ENCODE assay signal across 16 cellular contexts in the genomic region with DNA sequence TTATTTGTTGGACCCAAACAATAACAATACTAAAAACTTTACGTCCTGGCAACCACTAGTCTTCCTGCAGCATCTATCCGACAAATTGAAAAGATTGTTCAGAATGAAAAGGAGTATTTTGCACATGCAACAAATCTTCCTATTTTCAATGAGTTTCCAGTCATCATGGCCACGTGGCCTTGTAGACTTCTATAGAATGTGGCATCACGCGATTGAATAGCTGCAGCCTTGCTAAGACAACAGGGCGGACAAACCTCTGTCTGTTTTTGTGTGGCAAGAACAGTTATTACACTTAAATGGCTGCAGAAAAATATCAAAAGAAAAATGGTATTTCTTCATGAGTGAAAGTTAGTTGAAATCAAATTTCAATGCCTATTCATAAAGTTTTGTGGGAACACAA.
"Had no signal": no experiment of that assay in that cellular context is flagged by ENCODE, and none has a peak within 500 bp of the region (broad histone marks: within the 10 kb centered on the region; RNA-seq: fewer than 3 reads in every experiment).

No MANE protein-coding gene starts in this region.

- H3K4me3 Mint-ChIP-seq: activated CD4-positive, alpha-beta T cell treated with anti-CD3 and anti-CD28 coated beads, Interleukin-2, amount 10 ng/mL, durations not matched to agents 7 days and 5 days; activated naive CD4-positive, alpha-beta T cell treated with anti-CD3 and anti-CD28 coated beads for 36 hours; immature natural killer cell; nephron; stimulated activated naive CD8-positive, alpha-beta T cell treated with anti-CD3 and anti-CD28 coated beads, Interleukin-15, Interleukin-2, amounts not matched to agents 100 ng/mL and 50 ng/mL, for 24 hours; WTC11 had no signal

- H3K27ac Mint-ChIP-seq: activated CD4-positive, alpha-beta T cell treated with anti-CD3 and anti-CD28 coated beads, Interleukin-2, amount 10 ng/mL, durations not matched to agents 7 days and 5 days; activated naive CD4-positive, alpha-beta T cell treated with anti-CD3 and anti-CD28 coated beads for 36 hours; immature natural killer cell; nephron; stimulated activated naive CD8-positive, alpha-beta T cell treated with anti-CD3 and anti-CD28 coated beads, Interleukin-15, Interleukin-2, amounts not matched to agents 100 ng/mL and 50 ng/mL, for 24 hours; WTC11 had no signal

- DNase-seq: activated CD4-positive, alpha-beta T cell treated with anti-CD3 and anti-CD28 coated beads, Interleukin-2, amount 10 ng/mL, durations not matched to agents 7 days and 5 days; activated CD8-positive, alpha-beta memory T cell treated with anti-CD3 and anti-CD28 coated beads for 24 hours; activated naive CD4-positive, alpha-beta T cell treated with anti-CD3 and anti-CD28 coated beads for 36 hours; gastrocnemius medialis; immature natural killer cell; mesenchymal stem cell; stimulated activated CD4-positive, alpha-beta T cell treated with anti-CD3 and anti-CD28 coated beads, Interleukin-15, amount 100 ng/mL, for 24 hours; stimulated activated CD4-positive, alpha-beta T cell treated with anti-CD3 and anti-CD28 coated beads, Interleukin-4, amount 100 ng/mL, for 24 hours had no signal

- H3K9me3 ChIP-seq: breast epithelium, gastrocnemius medialis, testis, uterus had no signal

- H3K4me1 ChIP-seq: breast epithelium, testis, uterus had no signal

- H3K4me3 ChIP-seq: gastrocnemius medialis, SK-N-MC, uterus had no signal

- H3K27ac ChIP-seq: SK-N-MC, testis had no signal

- H3K36me3 Mint-ChIP-seq: immature natural killer cell, WTC11 had no signal

- H3K36me3 ChIP-seq: breast epithelium, gastrocnemius medialis, uterus had no signal

- ATAC-seq: left colon, WTC11 had no signal

- H3K27me3 ChIP-seq: breast epithelium, gastrocnemius medialis, testis, uterus had no signal

- H3K4me1 Mint-ChIP-seq: activated CD4-positive, alpha-beta T cell treated with anti-CD3 and anti-CD28 coated beads, Interleukin-2, amount 10 ng/mL, durations not matched to agents 7 days and 5 days; immature natural killer cell; WTC11 had no signal

- H3K9me3 Mint-ChIP-seq: activated CD4-positive, alpha-beta T cell treated with anti-CD3 and anti-CD28 coated beads, Interleukin-2, amount 10 ng/mL, durations not matched to agents 7 days and 5 days; activated naive CD4-positive, alpha-beta T cell treated with anti-CD3 and anti-CD28 coated beads for 36 hours; nephron; stimulated activated naive CD8-positive, alpha-beta T cell treated with anti-CD3 and anti-CD28 coated beads, Interleukin-15, Interleukin-2, amounts not matched to agents 100 ng/mL and 50 ng/mL, for 24 hours; WTC11 had no signal
